ENCODE assay signal across 25 cellular contexts in genomic region chr2:1515073-1515430, GRCh38.
"Had no signal": no experiment of that assay in that cellular context is flagged by ENCODE, and none has a peak within 500 bp of the region (broad histone marks: within the 10 kb centered on the region; RNA-seq: fewer than 3 reads in every experiment).

No MANE protein-coding gene starts in this region.

- H3K9me3 Mint-ChIP-seq: activated CD4-positive, alpha-beta memory T cell treated with anti-CD3 and anti-CD28 coated beads for 36 hours; activated CD4-positive, alpha-beta T cell treated with anti-CD3 and anti-CD28 coated beads, Interleukin-2, amount 10 ng/mL, durations not matched to agents 24 days and 14 days; activated naive CD4-positive, alpha-beta T cell treated with anti-CD3 and anti-CD28 coated beads, Interleukin-2, amount 50 U/mL, for 24 hours; activated T-cell treated with anti-CD3 and anti-CD28 coated beads, Interleukin-2, amount 50 U/mL, for 72 hours; activated T-helper 2 cell treated with anti-CD3 and anti-CD28 coated beads, Interferon-gamma antibody, Interleukin-2, Interleukin-4, amounts not matched to agents 10 μg/mL and 5 μg/mL and 100 μg/mL, durations not matched to agents 14 hours and 24 hours and 36 hours had no signal

- DNase-seq: activated CD4-positive, alpha-beta memory T cell treated with anti-CD3 and anti-CD28 coated beads for 36 hours; activated CD4-positive, alpha-beta T cell treated with anti-CD3 and anti-CD28 coated beads, Interleukin-2, amount 10 ng/mL, durations not matched to agents 24 days and 14 days; activated CD4-positive, CD25-positive, alpha-beta regulatory T cell treated with anti-CD3 and anti-CD28 coated beads, Interleukin-2, amount 50 U/mL, for 72 hours; activated CD8-positive, alpha-beta memory T cell treated with anti-CD3 and anti-CD28 coated beads, Interleukin-2, amount 50 U/mL, for 4 hours; activated gamma-delta T cell treated with Interleukin-2 at 50 U/mL for 16 hours; activated T-cell treated with anti-CD3 and anti-CD28 coated beads, Interleukin-2, amount 50 U/mL, for 72 hours; amygdala; MM.1S; NCI-H1105; NCI-H1436; NCI-H1694 treated with DMSO at 0.1 percent for 48 hours; NCI-H2029 treated with DMSO at 0.1 percent for 48 hours; NCI-H345; NCI-H510A; NCI-H69; Peyer's patch; SHP77; SW 1271 had no signal

- H3K27ac ChIP-seq: KMS-11, Peyer's patch, RWPE1, SJSA1 had no signal

- H3K36me3 ChIP-seq: Peyer's patch, SJSA1 had no signal

- H3K4me2 ChIP-seq: KMS-11 had no signal

- H3K9ac ChIP-seq: KMS-11 had no signal

- H3K27me3 Mint-ChIP-seq: activated CD4-positive, alpha-beta memory T cell treated with anti-CD3 and anti-CD28 coated beads for 36 hours; activated CD4-positive, alpha-beta T cell treated with anti-CD3 and anti-CD28 coated beads, Interleukin-2, amount 10 ng/mL, durations not matched to agents 24 days and 14 days; activated naive CD4-positive, alpha-beta T cell treated with anti-CD3 and anti-CD28 coated beads, Interleukin-2, amount 50 U/mL, for 24 hours had no signal

- H3K4me1 Mint-ChIP-seq: brain had no signal

- H3K27ac Mint-ChIP-seq: activated CD4-positive, alpha-beta memory T cell treated with anti-CD3 and anti-CD28 coated beads for 36 hours; activated CD4-positive, alpha-beta T cell treated with anti-CD3 and anti-CD28 coated beads, Interleukin-2, amount 10 ng/mL, durations not matched to agents 24 days and 14 days; activated naive CD4-positive, alpha-beta T cell treated with anti-CD3 and anti-CD28 coated beads, Interleukin-2, amount 50 U/mL, for 24 hours; activated T-cell treated with anti-CD3 and anti-CD28 coated beads, Interleukin-2, amount 50 U/mL, for 72 hours; activated T-helper 2 cell treated with anti-CD3 and anti-CD28 coated beads, Interferon-gamma antibody, Interleukin-2, Interleukin-4, amounts not matched to agents 10 μg/mL and 5 μg/mL and 100 μg/mL, durations not matched to agents 14 hours and 24 hours and 36 hours; brain had no signal

- H3K4me1 ChIP-seq: Peyer's patch, SJSA1 had no signal

- H3K4me3 ChIP-seq: Peyer's patch, SJSA1 had no signal

- H3K36me3 Mint-ChIP-seq: activated CD4-positive, alpha-beta memory T cell treated with anti-CD3 and anti-CD28 coated beads for 36 hours; activated naive CD4-positive, alpha-beta T cell treated with anti-CD3 and anti-CD28 coated beads, Interleukin-2, amount 50 U/mL, for 24 hours; brain had no signal

- H3K4me3 Mint-ChIP-seq: activated CD4-positive, alpha-beta memory T cell treated with anti-CD3 and anti-CD28 coated beads for 36 hours; activated CD4-positive, alpha-beta T cell treated with anti-CD3 and anti-CD28 coated beads, Interleukin-2, amount 10 ng/mL, durations not matched to agents 24 days and 14 days; activated naive CD4-positive, alpha-beta T cell treated with anti-CD3 and anti-CD28 coated beads, Interleukin-2, amount 50 U/mL, for 24 hours; activated T-cell treated with anti-CD3 and anti-CD28 coated beads, Interleukin-2, amount 50 U/mL, for 72 hours; brain had no signal

- ATAC-seq: activated T-cell treated with anti-CD3 and anti-CD28 coated beads, Interleukin-2, amount 50 U/mL, for 72 hours; SK-N-SH treated with all-trans-retinoic acid at 6 μM for 48 hours had no signal

- H3K27me3 ChIP-seq: Peyer's patch had no signal

- H3K9me3 ChIP-seq: Peyer's patch, SJSA1 had no signal
